Comparison of ENCODE assay signal across 8 cellular contexts in genomic region chr5:149345147-149345891, GRCh38. TPM values are rescaled to one million over a fixed set of nuclear protein-coding genes. Genes with fewer than 3 reads are reported as not detected.
DNase-seq lines count a peak whose midpoint lies in the region; ATAC-seq and TF ChIP-seq lines count a peak whose summit lies in the region.

TSS of gene GRPEL2 (plus strand) at chr5:149345499. CDS start at chr5:149345540, 41 bp downstream.

- no peaks in the 10 kb centered on the region for H3K27me3 ChIP-seq in BLaER1 treated with 17β-estradiol and CSF1 and Interleukin-3, amounts not matched to agents 10 nM and 100 nM
- H3K27me3 ChIP-seq in liver (ENCODE audit: control insufficient read depth in 4 of 4, insufficient read depth in 4 of 4, low read length in 3 of 4) = no peaks in the 10 kb centered on the region

- TF ChIP-seq CTCF in liver (IDR thresholded peaks at IDR 0.05; ENCODE audit: low read depth, low read length, missing input control) = no peak

- H3K36me3 ChIP-seq in BLaER1 treated with 17β-estradiol and CSF1 and Interleukin-3, amounts not matched to agents 10 nM and 100 nM = peaks cover 28 to 42% (median 33%) of the 10 kb centered on the region in 11 experiments
- peaks cover 6 to 24% (median 20%) of the 10 kb centered on the region in 4 donors for H3K36me3 ChIP-seq in liver (ENCODE audit: control insufficient read depth in 4 of 4, insufficient read depth in 3 of 4, low read depth in 1 of 4, low read length in 3 of 4)

- DNase-seq in NCI-H748 treated with DMSO at 0.1 percent for 48 hours (lab: John Stamatoyannopoulos, UW) (peak; percentile 90), dermis blood vessel endothelial cell (peak; percentile 91)
- DNase-seq in activated CD4-positive, alpha-beta T cell treated with anti-CD3 and anti-CD28 coated beads, Interleukin-2, amount 50 U/mL, for 24 hours (ENCODE audit: low read depth in 1 of 2, low spot score in 1 of 2) = peak; percentile 82 to 92
- DNase-seq in stimulated activated CD4-positive, alpha-beta T cell treated with anti-CD3 and anti-CD28 coated beads, Interleukin-4, amount 100 ng/mL, for 24 hours = peak; percentile 96

- ATAC-seq in GM19328 (IDR thresholded peaks at IDR 0.05; ENCODE audit: unreplicated experiment) (peak; percentile 98), HG03520 (IDR thresholded peaks at IDR 0.05; ENCODE audit: unreplicated experiment) (peak; percentile 94)

- peak within 1 kb of the TSS; percentile 76 to 96 (median 91) for H3K4me2 ChIP-seq in BLaER1 treated with 17β-estradiol and CSF1 and Interleukin-3, amounts not matched to agents 10 nM and 100 nM

- H3K27ac ChIP-seq in BLaER1 treated with 17β-estradiol and CSF1 and Interleukin-3, amounts not matched to agents 10 nM and 100 nM = peak within 1 kb of the TSS; percentile 66 to 95 (median 90); a peak in 21 of 22 replicates
- peak within 1 kb of the TSS; percentile 39 to 65 for H3K27ac ChIP-seq in liver (ENCODE audit: low read depth in 1 of 2, low read length in 2 of 2)

- peak; percentile 7 to 36 for TF ChIP-seq RAD21 in liver (IDR thresholded peaks at IDR 0.05)

- no peaks in the 10 kb centered on the region for H3K9me3 ChIP-seq in BLaER1 treated with 17β-estradiol and CSF1 and Interleukin-3, amounts not matched to agents 10 nM and 100 nM (replicated peaks in 1 of 11)
- no peaks in the 10 kb centered on the region for H3K9me3 ChIP-seq in liver (ENCODE audit: control insufficient read depth in 4 of 4, low read length in 3 of 4)

- H3K4me3 ChIP-seq in BLaER1 treated with 17β-estradiol and CSF1 and Interleukin-3, amounts not matched to agents 10 nM and 100 nM = peak within 1 kb of the TSS; percentile 74 to 95 (median 89)
- peak within 1 kb of the TSS; percentile 77 to 90 (median 81) for H3K4me3 ChIP-seq in liver (ENCODE audit: low read depth in 1 of 3, low read length in 3 of 3)

- H3K4me1 ChIP-seq in BLaER1 treated with 17β-estradiol and CSF1 and Interleukin-3, amounts not matched to agents 10 nM and 100 nM = peaks cover 56 to 66% (median 61%) of the 10 kb centered on the region in 10 experiments
- H3K4me1 ChIP-seq in liver (ENCODE audit: control insufficient read depth in 4 of 4, insufficient read depth in 4 of 4, low read length in 3 of 4) = peaks cover 2 to 19% (median 13%) of the 10 kb centered on the region in 4 donors

- WGBS in liver = under 1% methylated on average over 54 of the region's 54 CpGs

- H3K9ac ChIP-seq in BLaER1 treated with 17β-estradiol and CSF1 and Interleukin-3, amounts not matched to agents 10 nM and 100 nM = peak within 1 kb of the TSS; percentile 83 to 94 (median 87)
- peak within 1 kb of the TSS; percentile 43 to 69 for H3K9ac ChIP-seq in liver (ENCODE audit: low read depth in 1 of 2, low read length in 2 of 2)

- peaks cover 0 to 3% (median 0%) of the 10 kb centered on the region in 11 experiments; a peak in 1 of 22 replicates for H4K20me1 ChIP-seq in BLaER1 treated with 17β-estradiol and CSF1 and Interleukin-3, amounts not matched to agents 10 nM and 100 nM

TF ChIP-seq in liver, 16 proteins besides CTCF, POLR2A, EP300 and RAD21:
- TF ChIP-seq HNF4G (IDR thresholded peaks at IDR 0.05) (no peak), TAF1 (conservative IDR thresholded peaks at IDR 0.05) (peak; percentile 72), YY1 (IDR thresholded peaks at IDR 0.05) (peak; percentile 98), REST (IDR thresholded peaks at IDR 0.05) (peak; percentile 44), MAX (IDR thresholded peaks at IDR 0.05) (peak; percentile 98), RXRA (IDR thresholded peaks at IDR 0.05) (peak; percentile 44 to 49), HNF4A (conservative IDR thresholded peaks at IDR 0.05) (peak in 1 of 2 donors; percentile 37), ZBTB33 (IDR thresholded peaks at IDR 0.05) (peak; percentile 55), GABPA (IDR thresholded peaks at IDR 0.05 in 1 of 2, conservative IDR thresholded peaks at IDR 0.05 in 1 of 2) (peak; percentile 99 to 100), JUND (IDR thresholded peaks at IDR 0.05) (no peak), SP1 (IDR thresholded peaks at IDR 0.05) (peak; percentile 72), EGR1 (IDR thresholded peaks at IDR 0.05; ENCODE audit: low read depth in 2 of 2) (peak; percentile 95 to 97), FOXA1 (IDR thresholded peaks at IDR 0.05) (no peak), NR2F2 (IDR thresholded peaks at IDR 0.05) (peak; percentile 68)
TF ChIP-seq in liver: peak in this region for 11.

RNA-seq across cellular contexts. Expression of gene GRPEL2, which starts in this region (rescaled TPM):
- total RNA-seq in dermis blood vessel endothelial cell (44.3 and 61.9 TPM in 2 replicates), liver (1 to 10 TPM; 6.5 to 9.5 TPM)
- polyA plus RNA-seq in liver = 1 to 10 TPM; 2.5 to 3.0 TPM

Comparison
In these comparisons a context has a peak if more than half of its experiments do, and no peak if none do; other contexts are left out.
1. Peak in every context shown above with its lines: DNase-seq, ATAC-seq, H3K4me3 ChIP-seq and H3K27ac ChIP-seq.